24 cellular contexts compared by ENCODE assay signal in genomic region chr2:238776003-238776640, GRCh38.
A peak's percentile ranks its signal among the peaks of the same experiment; 100 is the strongest.
DNase-seq lines count a peak whose midpoint lies in the region; ATAC-seq and TF ChIP-seq lines count a peak whose summit lies in the region.
"Had no signal": no experiment of that assay in that cellular context is flagged by ENCODE, and none has a peak within 500 bp of the region (broad histone marks: within the 10 kb centered on the region; RNA-seq: fewer than 3 reads in every experiment).

No MANE protein-coding gene starts in this region.

- H3K23ac ChIP-seq in IMR-90 (ENCODE audit: low read depth, low read length): no peak overlapping the region
- H3K23ac ChIP-seq in mesendoderm (ENCODE audit: low read length): no peak overlapping the region

- intact Hi-C loops in IMR-90 (cut with micrococcal nuclease): no loop called here

- no peak for DNase-seq in IMR-90
- DNase-seq in T-helper 17 cell: no peak
- DNase-seq in osteocyte (ENCODE audit: extremely low spot score, unreplicated experiment): peak; percentile 74
- no peak for DNase-seq in CD8-positive, alpha-beta memory T cell
- no peak for DNase-seq in mesendoderm
- no peak for DNase-seq in activated CD8-positive, alpha-beta memory T cell treated with anti-CD3 and anti-CD28 coated beads, Interleukin-2, amount 10 ng/mL, durations not matched to agents 7 days and 5 days
- DNase-seq: BE2C; CD4-positive, alpha-beta memory T cell; GDM1; GOT3; MG63; NCI-H1092 treated with DMSO at 0.1 percent for 48 hours; NCI-H146; NCI-H2029 treated with DMSO at 0.1 percent for 48 hours; NCI-H2171; NCI-H345; NCI-H524; NCI-H774; NK-92 treated with Interleukin-12 subunit alpha and Interleukin-12 subunit beta, amount 100 ng/mL, for 24 hours; Peyer's patch; T-cell had no signal

- H3K79me1 ChIP-seq in IMR-90 (ENCODE audit: low read depth in 1 of 2, low read length in 2 of 2) (no peaks in the 10 kb centered on the region), mesendoderm (ENCODE audit: low read length) (no peaks in the 10 kb centered on the region)

- TF ChIP-seq CTCF in IMR-90 (conservative IDR thresholded peaks at IDR 0.05; ENCODE audit: low read depth, low read length) (no peak), osteocyte (IDR thresholded peaks at IDR 0.05) (no peak)

- POLR2A ChIA-PET in IMR-90 (lab: Charles Lee; ENCODE audit: unreplicated experiment): no interaction called here
- POLR2A ChIA-PET in CD8-positive, alpha-beta memory T cell (lab: Charles Lee): no interaction called here

- H3K4ac ChIP-seq in IMR-90 (ENCODE audit: low read depth, low read length) (no peak overlapping the region), mesendoderm (ENCODE audit: low read depth, low read length) (no peak overlapping the region)

- in situ Hi-C loops in IMR-90 (cut with MboI; ENCODE audit: low sequenced_read_pairs): no loop called here

- H3K4me1 Mint-ChIP-seq in T-helper 17 cell (peaks cover 3% of the 10 kb centered on the region), osteocyte (ENCODE audit: unreplicated experiment) (no peaks in the 10 kb centered on the region)
- H3K4me1 Mint-ChIP-seq in CD8-positive, alpha-beta memory T cell: peaks cover 0 to 2% (median 0%) of the 10 kb centered on the region in 3 donors
- H3K4me1 Mint-ChIP-seq in activated CD8-positive, alpha-beta memory T cell treated with anti-CD3 and anti-CD28 coated beads, Interleukin-2, amount 10 ng/mL, durations not matched to agents 7 days and 5 days: no peaks in the 10 kb centered on the region
- H3K4me1 Mint-ChIP-seq: T-cell had no signal

- peak overlapping the region; percentile 88 for H3K27ac ChIP-seq in BLaER1
- no peak overlapping the region for H3K27ac ChIP-seq in IMR-90 (ENCODE audit: insufficient read depth, low read length)
- no peak overlapping the region for H3K27ac ChIP-seq in CD8-positive, alpha-beta memory T cell (ENCODE audit: low read depth, low read length)
- H3K27ac ChIP-seq in mesendoderm (ENCODE audit: low read depth, low read length): no peak overlapping the region
- H3K27ac ChIP-seq: A549, Peyer's patch had no signal

- H3K4me3 ChIP-seq in BLaER1 (peak overlapping the region; percentile 57), IMR-90 (ENCODE audit: insufficient read depth, low read depth, low read length) (no peak overlapping the region), mesendoderm (ENCODE audit: low read length) (no peak overlapping the region)
- H3K4me3 ChIP-seq in CD8-positive, alpha-beta memory T cell (ENCODE audit: low read length): no peak overlapping the region
- H3K4me3 ChIP-seq: A549, MG63, Peyer's patch had no signal

- no peak overlapping the region for H3K4me3 Mint-ChIP-seq in T-helper 17 cell
- H3K4me3 Mint-ChIP-seq in osteocyte (ENCODE audit: unreplicated experiment): no peak overlapping the region
- no peak overlapping the region for H3K4me3 Mint-ChIP-seq in CD8-positive, alpha-beta memory T cell
- H3K4me3 Mint-ChIP-seq in activated CD8-positive, alpha-beta memory T cell treated with anti-CD3 and anti-CD28 coated beads, Interleukin-2, amount 10 ng/mL, durations not matched to agents 7 days and 5 days: no peak overlapping the region
- H3K4me3 Mint-ChIP-seq: CD4-positive, alpha-beta memory T cell; T-cell had no signal

- H3K27ac Mint-ChIP-seq in T-helper 17 cell: peak overlapping the region; percentile 5
- no peak overlapping the region for H3K27ac Mint-ChIP-seq in osteocyte (ENCODE audit: unreplicated experiment)
- no peak overlapping the region for H3K27ac Mint-ChIP-seq in CD8-positive, alpha-beta memory T cell
- H3K27ac Mint-ChIP-seq in activated CD8-positive, alpha-beta memory T cell treated with anti-CD3 and anti-CD28 coated beads, Interleukin-2, amount 10 ng/mL, durations not matched to agents 7 days and 5 days: no peak overlapping the region
- H3K27ac Mint-ChIP-seq: CD4-positive, alpha-beta memory T cell; T-cell had no signal

- no peak overlapping the region for H3K56ac ChIP-seq in IMR-90 (ENCODE audit: extremely low read depth, insufficient read depth, low read length)
- no peak overlapping the region for H3K56ac ChIP-seq in mesendoderm (ENCODE audit: low read length)

- no peaks in the 10 kb centered on the region for H3K79me2 ChIP-seq in mesendoderm (ENCODE audit: control insufficient read depth, insufficient read depth, low read length)

- no peak overlapping the region for H2BK5ac ChIP-seq in IMR-90 (ENCODE audit: low read depth, low read length, poor library complexity, severe bottlenecking)
- no peak overlapping the region for H2BK5ac ChIP-seq in mesendoderm (ENCODE audit: low read length)

- H4K91ac ChIP-seq in IMR-90 (ENCODE audit: insufficient read depth, low read depth, low read length): no peak overlapping the region

- H3K4me1 ChIP-seq in BLaER1 (peaks cover 30% of the 10 kb centered on the region), IMR-90 (ENCODE audit: control insufficient read depth, insufficient read depth, low read length) (no peaks in the 10 kb centered on the region), mesendoderm (ENCODE audit: control insufficient read depth, low read depth, low read length) (no peaks in the 10 kb centered on the region)
- H3K4me1 ChIP-seq in CD8-positive, alpha-beta memory T cell (ENCODE audit: insufficient read depth, low read length): no peaks in the 10 kb centered on the region
- H3K4me1 ChIP-seq: A549, BE2C, Peyer's patch had no signal

- no peak overlapping the region for H4K8ac ChIP-seq in IMR-90 (ENCODE audit: low read depth in 2 of 2, low read length in 2 of 2)
- no peak overlapping the region for H4K8ac ChIP-seq in mesendoderm (ENCODE audit: low read depth, low read length)

- dilution Hi-C loops in IMR-90 (cut with HindIII; ENCODE audit: low sequenced_read_pairs, unreplicated experiment): no loop called here

- H3K9me3 Mint-ChIP-seq in osteocyte (ENCODE audit: unreplicated experiment): peaks cover 3% of the 10 kb centered on the region
- H3K9me3 Mint-ChIP-seq in CD8-positive, alpha-beta memory T cell: peaks cover 0 to under 1% (median 0%) of the 10 kb centered on the region in 5 donors
- H3K9me3 Mint-ChIP-seq in activated CD8-positive, alpha-beta memory T cell treated with anti-CD3 and anti-CD28 coated beads, Interleukin-2, amount 10 ng/mL, durations not matched to agents 7 days and 5 days (ENCODE audit: low read depth): no peaks in the 10 kb centered on the region
- H3K9me3 Mint-ChIP-seq: T-cell had no signal

- ATAC-seq in IMR-90 (ENCODE audit: low read depth) (no peak), T-helper 17 cell (no peak)
- no peak for ATAC-seq in activated CD8-positive, alpha-beta memory T cell treated with anti-CD3 and anti-CD28 coated beads, Interleukin-2, amount 10 ng/mL, durations not matched to agents 7 days and 5 days
- ATAC-seq: A549, HCT116, T-cell had no signal

- no peak for TF ChIP-seq RAD21 in IMR-90 (IDR thresholded peaks at IDR 0.05; ENCODE audit: low read length)

- H3K36me3 ChIP-seq in BLaER1 (peaks cover 10% of the 10 kb centered on the region; the same call in 1 of the 2 replicates), IMR-90 (ENCODE audit: control insufficient read depth, insufficient read depth, low read length) (no peaks in the 10 kb centered on the region), mesendoderm (ENCODE audit: control insufficient read depth, insufficient read depth, low read length) (no peaks in the 10 kb centered on the region)
- no peaks in the 10 kb centered on the region for H3K36me3 ChIP-seq in CD8-positive, alpha-beta memory T cell (ENCODE audit: insufficient read depth, low read length)
- H3K36me3 ChIP-seq: BE2C, MG63, Peyer's patch had no signal

- no peak overlapping the region for H3K14ac ChIP-seq in IMR-90 (replicated peaks; ENCODE audit: low read depth, low read length)

- no peaks in the 10 kb centered on the region for H4K20me1 ChIP-seq in BLaER1
- no peaks in the 10 kb centered on the region for H4K20me1 ChIP-seq in IMR-90 (ENCODE audit: insufficient read depth, low read length)

- H2BK120ac ChIP-seq in IMR-90 (ENCODE audit: low read depth, low read length): no peak overlapping the region
- no peak overlapping the region for H2BK120ac ChIP-seq in mesendoderm (ENCODE audit: low read depth, low read length)

- H2AK5ac ChIP-seq in IMR-90 (ENCODE audit: low read depth, low read length): no peak overlapping the region
- no peak overlapping the region for H2AK5ac ChIP-seq in mesendoderm (ENCODE audit: low read length)

- H2BK20ac ChIP-seq in IMR-90 (ENCODE audit: low read depth, low read length): no peak overlapping the region

- no peak overlapping the region for H2AK9ac ChIP-seq in IMR-90 (replicated peaks; ENCODE audit: low read depth, low read length, poor library complexity)

- H3K9me1 ChIP-seq in IMR-90 (ENCODE audit: insufficient read depth, low read length): no peaks in the 10 kb centered on the region

- H3K27me3 Mint-ChIP-seq in T-helper 17 cell: peaks cover 50% of the 10 kb centered on the region
- no peaks in the 10 kb centered on the region for H3K27me3 Mint-ChIP-seq in osteocyte (ENCODE audit: unreplicated experiment)
- H3K27me3 Mint-ChIP-seq in CD8-positive, alpha-beta memory T cell: peaks cover 17 to 37% of the 10 kb centered on the region in 2 donors
- H3K27me3 Mint-ChIP-seq in activated CD8-positive, alpha-beta memory T cell treated with anti-CD3 and anti-CD28 coated beads, Interleukin-2, amount 10 ng/mL, durations not matched to agents 7 days and 5 days: peaks cover 4% of the 10 kb centered on the region

- peak overlapping the region; percentile 14 for H2AFZ ChIP-seq in IMR-90 (replicated peaks; ENCODE audit: low read length, poor library complexity)

- H3K18ac ChIP-seq in IMR-90 (ENCODE audit: low read depth, low read length): no peak overlapping the region
- no peak overlapping the region for H3K18ac ChIP-seq in mesendoderm (ENCODE audit: low read length)

- BruUV-seq in IMR-90 (replicated peaks; lab: Mats Ljungman, UMichigan): no TSS peak

- H3K27me3 ChIP-seq in BLaER1: no peaks in the 10 kb centered on the region
- H3K27me3 ChIP-seq in IMR-90 (ENCODE audit: control insufficient read depth, insufficient read depth, low read length): peaks cover 31% of the 10 kb centered on the region
- H3K27me3 ChIP-seq in CD8-positive, alpha-beta memory T cell (ENCODE audit: insufficient read depth, low read length, poor library complexity, severe bottlenecking): no peaks in the 10 kb centered on the region
- no peaks in the 10 kb centered on the region for H3K27me3 ChIP-seq in mesendoderm (ENCODE audit: insufficient read depth, low read length, poor library complexity)
- H3K27me3 ChIP-seq: Peyer's patch had no signal

- CTCF ChIA-PET in IMR-90 (lab: Yijun Ruan, JAX): no interaction called here
- CTCF ChIA-PET in CD8-positive, alpha-beta memory T cell (lab: Charles Lee): no interaction called here
- CTCF ChIA-PET in activated CD8-positive, alpha-beta memory T cell treated with anti-CD3 and anti-CD28 coated beads, Interleukin-2, amount 10 ng/mL, durations not matched to agents 7 days and 5 days (lab: Charles Lee): no interaction called here

- H2BK15ac ChIP-seq in IMR-90 (ENCODE audit: low read depth, low read length) (no peak overlapping the region), mesendoderm (replicated peaks; ENCODE audit: low read depth) (no peak overlapping the region)

- H3K4me2 ChIP-seq in BLaER1 (peak overlapping the region; percentile 54), IMR-90 (ENCODE audit: low read depth, low read length) (no peak overlapping the region), mesendoderm (ENCODE audit: low read length) (no peak overlapping the region)
- H3K4me2 ChIP-seq: A549 had no signal

- no peak for TF ChIP-seq POLR2A in IMR-90 (IDR thresholded peaks at IDR 0.05; ENCODE audit: low read depth, low read length)

- H3K36me3 Mint-ChIP-seq in T-helper 17 cell (ENCODE audit: low read depth) (peaks cover 3% of the 10 kb centered on the region), osteocyte (ENCODE audit: unreplicated experiment) (no peaks in the 10 kb centered on the region)
- H3K36me3 Mint-ChIP-seq in CD8-positive, alpha-beta memory T cell: peaks cover 0 to under 1% (median 0%) of the 10 kb centered on the region in 3 donors
- H3K36me3 Mint-ChIP-seq in activated CD8-positive, alpha-beta memory T cell treated with anti-CD3 and anti-CD28 coated beads, Interleukin-2, amount 10 ng/mL, durations not matched to agents 7 days and 5 days: no peaks in the 10 kb centered on the region
- H3K36me3 Mint-ChIP-seq: CD4-positive, alpha-beta memory T cell; T-cell had no signal

- WGBS in IMR-90 (ENCODE audit: extremely low coverage in 2 of 2, insufficient read length in 1 of 2), 2 experiments: 69% methylated on average over 12 of the region's 18 CpGs; no CpG with 5 or more reads in 1 of the 2 experiments
- no CpG with 5 or more reads among the region's 18 CpGs for WGBS in mesendoderm (ENCODE audit: extremely low coverage, insufficient coverage, low lambda C conversion rate)

- H3K9me3 ChIP-seq in BLaER1: peaks cover 97% of the 10 kb centered on the region
- H3K9me3 ChIP-seq in IMR-90 (ENCODE audit: control insufficient read depth, insufficient read depth, low read length): no peaks in the 10 kb centered on the region
- H3K9me3 ChIP-seq in T-helper 17 cell (ENCODE audit: control insufficient read depth, low read length, poor library complexity, severe bottlenecking): no peaks in the 10 kb centered on the region
- no peaks in the 10 kb centered on the region for H3K9me3 ChIP-seq in CD8-positive, alpha-beta memory T cell (ENCODE audit: low read length)
- H3K9me3 ChIP-seq: BE2C, MG63, Peyer's patch had no signal

- H4K5ac ChIP-seq in IMR-90 (ENCODE audit: low read depth, low read length) (no peak overlapping the region), mesendoderm (ENCODE audit: low read length) (no peak overlapping the region)

- H3K9ac ChIP-seq in BLaER1 (no peak overlapping the region), IMR-90 (ENCODE audit: low read depth, low read length) (no peak overlapping the region), mesendoderm (ENCODE audit: low read length) (no peak overlapping the region)
